ENCODE assay signal across 1 cellular context in the genomic region with DNA sequence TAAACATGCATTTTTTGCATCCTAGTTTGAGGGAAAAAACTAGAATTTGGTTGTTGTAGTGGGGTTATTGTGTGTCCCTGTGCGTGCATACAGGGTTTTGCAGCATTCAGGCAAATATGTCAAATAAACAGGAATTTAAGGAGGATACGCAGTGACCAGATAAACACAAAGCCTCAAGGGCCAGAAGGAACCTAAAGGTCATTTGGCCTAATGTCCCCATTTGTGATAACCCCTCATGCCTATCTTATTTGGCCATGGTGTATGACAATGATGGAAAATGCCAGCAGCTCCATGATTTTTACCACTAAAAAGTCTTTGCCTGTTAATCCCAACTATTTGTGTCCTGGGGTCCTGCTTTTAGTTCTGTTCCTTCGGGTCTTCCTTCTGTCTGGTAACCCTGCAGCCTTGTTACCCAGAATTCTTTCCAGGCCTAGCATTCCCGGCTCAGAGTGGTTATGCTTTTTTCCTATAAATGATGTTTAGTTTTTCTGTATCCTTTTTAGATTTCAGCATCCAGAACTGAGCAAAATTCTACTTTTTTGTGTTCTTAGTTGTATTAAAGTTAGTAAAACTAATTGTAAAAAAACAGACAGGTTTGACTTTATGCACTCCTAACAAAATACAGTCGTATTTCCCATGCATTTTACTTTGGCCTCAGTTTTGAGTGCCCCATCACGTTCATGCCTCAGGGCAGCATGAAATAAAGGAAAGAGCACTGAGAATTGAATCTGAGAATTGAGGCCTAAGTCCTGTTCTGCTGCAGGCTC.
TF ChIP-seq lines count a peak whose summit lies in the region.

No MANE protein-coding gene starts in this region.

TF ChIP-seq in K562, 482 proteins besides CTCF, POLR2A, EP300 and RAD21:
- TF ChIP-seq, protein P1, sequence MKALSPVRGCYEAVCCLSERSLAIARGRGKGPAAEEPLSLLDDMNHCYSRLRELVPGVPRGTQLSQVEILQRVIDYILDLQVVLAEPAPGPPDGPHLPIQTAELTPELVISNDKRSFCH (CRISPR knock-in tag; IDR thresholded peaks at IDR 0.05): no peak
- TF ChIP-seq, protein P1 (tag; IDR thresholded peaks at IDR 0.05): 0 out of 2 replicates have a peak, but pooled peaks have one; percentile 53
- TF ChIP-seq CBFA2T3 (IDR thresholded peaks at IDR 0.05) (peak; percentile 27; the same call in 1 of the 2 replicates), ZKSCAN3 (CRISPR knock-in tag; IDR thresholded peaks at IDR 0.05) (no peak)
